ENCODE assay signal across 8 cellular contexts in the genomic region with DNA sequence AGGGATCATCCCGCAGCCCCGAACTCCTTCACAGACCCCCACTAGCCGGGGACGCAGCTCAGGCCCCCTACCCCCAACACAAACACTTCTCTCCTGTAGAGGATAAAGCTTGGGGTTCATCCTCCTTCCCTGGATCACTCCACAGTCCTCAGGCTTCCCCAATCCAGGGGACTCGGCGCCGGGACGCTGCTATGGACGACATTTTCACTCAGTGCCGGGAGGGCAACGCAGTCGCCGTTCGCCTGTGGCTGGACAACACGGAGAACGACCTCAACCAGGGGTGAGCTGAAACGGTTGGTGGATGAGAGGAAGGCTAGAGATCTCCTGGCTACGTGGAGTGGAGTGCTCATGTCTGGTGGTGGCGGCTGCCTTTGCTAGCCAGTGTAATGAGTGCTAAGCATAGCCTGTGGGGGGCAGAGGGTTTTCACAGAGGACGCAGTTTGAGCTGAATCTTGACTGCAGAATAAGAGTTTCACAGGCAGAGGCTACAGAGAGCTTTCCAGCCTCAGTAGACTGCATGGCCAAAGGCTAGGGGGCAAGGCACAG. TPM values are rescaled to one million over a fixed set of nuclear protein-coding genes. Genes with fewer than 3 reads are reported as not detected.
DNase-seq lines count a peak whose midpoint lies in the region; ATAC-seq and TF ChIP-seq lines count a peak whose summit lies in the region.

No MANE protein-coding gene starts in this region.

- H3K27ac ChIP-seq in left ventricle myocardium inferior (replicated peaks) (peak overlapping the region; percentile 98), prostate gland (peak overlapping the region; percentile 93 to 95)

- H3K36me3 ChIP-seq in left ventricle myocardium inferior: peaks cover 40% of the 10 kb centered on the region
- peaks cover 13 to 36% of the 10 kb centered on the region in 2 donors for H3K36me3 ChIP-seq in prostate gland

- intact Hi-C loops in left ventricle myocardium inferior (cut with micrococcal nuclease) (no loop called here), prostate gland (cut with DNase I) (loop anchor here (5.0 kb wide), 3 partner anchors 53 to 282 kb away; a partner anchor contains a TSS)

- H3K9me3 ChIP-seq in left ventricle myocardium inferior (replicated peaks) (no peaks in the 10 kb centered on the region), prostate gland (no peaks in the 10 kb centered on the region)

- H3K27me3 ChIP-seq in left ventricle myocardium inferior (ENCODE audit: low read depth): no peaks in the 10 kb centered on the region
- no peaks in the 10 kb centered on the region for H3K27me3 ChIP-seq in prostate gland (replicated peaks; ENCODE audit: insufficient read depth)

- TF ChIP-seq CTCF in left ventricle myocardium inferior (IDR thresholded peaks at IDR 0.05; ENCODE audit: borderline replicate concordance) (peak; percentile 30), prostate gland (IDR thresholded peaks at IDR 0.05) (peak in 2 of 4 experiments; percentile 18 to 33)

- DNase-seq in DMS53 treated with DMSO at 0.1 percent for 48 hours (lab: John Stamatoyannopoulos, UW; ENCODE audit: unreplicated experiment) (peak; percentile 12), SKM-1 (lab: John Stamatoyannopoulos, UW; ENCODE audit: unreplicated experiment) (peak; percentile 9), amniotic epithelial cell (ENCODE audit: low read depth) (peak; percentile 55), left ventricle myocardium inferior (no peak), prostate gland (ENCODE audit: low spot score) (peak; percentile 35), NCI-H2171 (lab: John Stamatoyannopoulos, UW) (no peak)

- WGBS in prostate gland: 0% methylated on average over 20 of the region's 20 CpGs

- ATAC-seq in GM19467 (IDR thresholded peaks at IDR 0.05; ENCODE audit: unreplicated experiment) (peak; percentile 21), HG03571 (IDR thresholded peaks at IDR 0.05; ENCODE audit: unreplicated experiment) (peak; percentile 34)

- peak overlapping the region; percentile 90 for H3K4me3 ChIP-seq in left ventricle myocardium inferior
- H3K4me3 ChIP-seq in prostate gland: peak overlapping the region; percentile 80 to 92

- H3K4me1 ChIP-seq in left ventricle myocardium inferior (peaks cover 98% of the 10 kb centered on the region), prostate gland (replicated peaks) (peaks cover 17% of the 10 kb centered on the region)

- TF ChIP-seq POLR2A in prostate gland (IDR thresholded peaks at IDR 0.05): no peak

RNA-seq across cellular contexts. Expression of a gene that starts 0.6 kb away (rescaled TPM):
- total RNA-seq in left ventricle myocardium inferior (192 TPM), prostate gland (100 to 1,000 TPM; 172 to 195 TPM)

RNA-seq across cellular contexts. Expression of a gene that starts 0.7 kb away (rescaled TPM):
- total RNA-seq in left ventricle myocardium inferior: 19.2 TPM
- 10 to 100 TPM; 16.4 to 16.6 TPM for total RNA-seq in prostate gland

RNA-seq across cellular contexts. Expression of a gene that starts 7.9 kb away (rescaled TPM):
- total RNA-seq in left ventricle myocardium inferior (106 TPM), prostate gland (100 to 1,000 TPM; 130 to 193 TPM)

RNA-seq across cellular contexts. Expression of a gene that starts 15.1 kb away (rescaled TPM):
- 84.2 TPM for total RNA-seq in left ventricle myocardium inferior
- total RNA-seq in prostate gland: 100 to 1,000 TPM in 1 of 2 donors, 10 to 100 TPM in 1; 94.6 to 147 TPM

RNA-seq across cellular contexts. Expression of a gene that starts 51.5 kb away (rescaled TPM):
- 9.5 TPM for total RNA-seq in left ventricle myocardium inferior
- 10 to 100 TPM; 11.2 to 17.4 TPM for total RNA-seq in prostate gland

Comparison
In these comparisons a context has a peak if more than half of its experiments do, and no peak if none do; other contexts are left out.
1. DNase-seq: peak in DMS53 treated with DMSO at 0.1 percent for 48 hours (single experiment), SKM-1 (single experiment), amniotic epithelial cell (single experiment) and prostate gland (single experiment); none in left ventricle myocardium inferior (single experiment) and NCI-H2171 (single experiment).